In genomic region chr6:154166140-154166539, GRCh38 we compare ENCODE assay signal across 2 cellular contexts.
TF ChIP-seq lines count a peak whose summit lies in the region.

No MANE protein-coding gene starts in this region.

TF ChIP-seq in GM23338, 12 proteins besides CTCF, POLR2A, EP300 and RAD21 (continued from another document):
- no peak for TF ChIP-seq ZNF462 (CRISPR knock-in tag; IDR thresholded peaks at IDR 0.05)
- no peak for TF ChIP-seq ZNF114 (CRISPR knock-in tag; IDR thresholded peaks at IDR 0.05)
- no peak for TF ChIP-seq JUNB (IDR thresholded peaks at IDR 0.05; ENCODE audit: unreplicated experiment)
- no peak for TF ChIP-seq REST (IDR thresholded peaks at IDR 0.05; ENCODE audit: unreplicated experiment)
- no peak for TF ChIP-seq ETS1 (IDR thresholded peaks at IDR 0.05)

TF ChIP-seq in WTC11, 78 proteins besides CTCF, POLR2A, EP300 and RAD21 (continued from another document):
- TF ChIP-seq ZNF512 (CRISPR knock-in tag; IDR thresholded peaks at IDR 0.05; ENCODE audit: borderline replicate concordance) (no peak), ATF6 (CRISPR knock-in tag; IDR thresholded peaks at IDR 0.05) (no peak), ZSCAN18 (CRISPR knock-in tag; IDR thresholded peaks at IDR 0.05) (no peak), CREB1 (CRISPR knock-in tag; IDR thresholded peaks at IDR 0.05) (no peak), FOXP4 (CRISPR knock-in tag; IDR thresholded peaks at IDR 0.05) (no peak), GRHL2 (CRISPR knock-in tag; IDR thresholded peaks at IDR 0.05; ENCODE audit: insufficient replicate concordance, severe bottlenecking) (no peak), ZMAT4 (CRISPR knock-in tag; IDR thresholded peaks at IDR 0.05) (no peak), JUN (CRISPR knock-in tag; IDR thresholded peaks at IDR 0.05) (no peak), HMGA2 (CRISPR knock-in tag; IDR thresholded peaks at IDR 0.05) (no peak), ZNF317 (CRISPR knock-in tag; IDR thresholded peaks at IDR 0.05; ENCODE audit: borderline replicate concordance, low read depth) (no peak), KAT7 (CRISPR knock-in tag; IDR thresholded peaks at IDR 0.05; ENCODE audit: borderline replicate concordance) (no peak), JAZF1 (CRISPR knock-in tag; IDR thresholded peaks at IDR 0.05) (no peak), ZNF138 (CRISPR knock-in tag; conservative IDR thresholded peaks at IDR 0.05) (no peak)
TF ChIP-seq in WTC11: peak in this region for 0.
